Comparison of ENCODE assay signal across 9 cellular contexts in genomic region chr10:43078175-43078985, GRCh38. TPM values are rescaled to one million over a fixed set of nuclear protein-coding genes. Genes with fewer than 3 reads are reported as not detected.
DNase-seq lines count a peak whose midpoint lies in the region; ATAC-seq and TF ChIP-seq lines count a peak whose summit lies in the region.
"Had no signal": no experiment of that assay in that cellular context is flagged by ENCODE, and none has a peak within 500 bp of the region (broad histone marks: within the 10 kb centered on the region; RNA-seq: fewer than 3 reads in every experiment).

No MANE protein-coding gene starts in this region.

- H3K9me3 ChIP-seq in neuronal stem cell (replicated peaks in 1 of 2; ENCODE audit: control insufficient read depth in 2 of 2, insufficient read depth in 1 of 2, low read depth in 1 of 2, low read length in 2 of 2): peaks cover 0 to 2% of the 10 kb centered on the region in 2 donors
- no peaks in the 10 kb centered on the region for H3K9me3 ChIP-seq in PC-9 (ENCODE audit: insufficient read depth, low read depth)
- H3K9me3 ChIP-seq: neutrophil had no signal

- POLR2A ChIA-PET in PC-9 (lab: Charles Lee; ENCODE audit: unreplicated experiment): no interaction called here

- H4K91ac ChIP-seq in neuronal stem cell (ENCODE audit: low read depth, low read length, poor library complexity): no peak overlapping the region

- ATAC-seq in GM23338: no peak
- no peak for ATAC-seq in GM18868 (IDR thresholded peaks at IDR 0.05; ENCODE audit: unreplicated experiment)

- H3K14ac ChIP-seq in neuronal stem cell (ENCODE audit: low read length): no peak overlapping the region

- no peaks in the 10 kb centered on the region for H3K36me3 Mint-ChIP-seq in GM23338 (ENCODE audit: low read depth)

- H3K36me3 ChIP-seq in GM23338 (ENCODE audit: insufficient read depth) (no peaks in the 10 kb centered on the region), neuronal stem cell (replicated peaks in 1 of 2; ENCODE audit: control insufficient read depth in 2 of 2, insufficient read depth in 2 of 2, low read length in 2 of 2) (no peaks in the 10 kb centered on the region), PC-9 (ENCODE audit: low read depth) (no peaks in the 10 kb centered on the region)
- H3K36me3 ChIP-seq: neutrophil had no signal

- H3K4me1 Mint-ChIP-seq in GM23338: peaks cover 4% of the 10 kb centered on the region

- peak; percentile 21 to 29 for DNase-seq in activated T-cell treated with anti-CD3 and anti-CD28 coated beads, Interleukin-2, amount 50 U/mL, for 48 hours
- no peak for DNase-seq in activated T-cell treated with anti-CD3 and anti-CD28 coated beads for 4 hours
- no peak for DNase-seq in GM23338 (ENCODE audit: low spot score)
- peak; percentile 8 for DNase-seq in astrocyte of the hippocampus (ENCODE audit: low read depth, low spot score)
- DNase-seq in neuronal stem cell (ENCODE audit: low spot score): no peak
- DNase-seq in PC-9: no peak
- DNase-seq in stimulated activated CD4-positive, alpha-beta T cell treated with anti-CD3 and anti-CD28 coated beads, Interleukin-1b, Interleukin-23, amount 100 ng/mL, for 48 hours: no peak

- CTCF ChIA-PET in PC-9 (lab: Charles Lee): interaction anchor here (0.6 kb wide), 1 partner anchor 125 kb away, joined by 7 read pairs; no protein-coding TSS in a partner anchor

- no peak overlapping the region for H2BK120ac ChIP-seq in neuronal stem cell (ENCODE audit: low read depth, low read length)

- no peaks in the 10 kb centered on the region; the same call in 2 of the 3 replicates for H3K9me3 Mint-ChIP-seq in GM23338

- no peak overlapping the region for H2BK15ac ChIP-seq in neuronal stem cell (ENCODE audit: low read length)

- no peak overlapping the region for H2BK12ac ChIP-seq in neuronal stem cell (ENCODE audit: low read length)

- H4K8ac ChIP-seq in neuronal stem cell (ENCODE audit: low read depth, low read length): no peak overlapping the region

- no peak overlapping the region for H3K4ac ChIP-seq in neuronal stem cell (ENCODE audit: low read length)

- H3K4me2 ChIP-seq in GM23338 (peak overlapping the region; percentile 94), neuronal stem cell (ENCODE audit: insufficient read depth, low read length, poor library complexity, severe bottlenecking) (no peak overlapping the region), PC-9 (no peak overlapping the region)

- H3K4me1 ChIP-seq in GM23338 (ENCODE audit: insufficient read depth): peaks cover 6% of the 10 kb centered on the region
- peaks cover 0 to 1% of the 10 kb centered on the region in 2 donors for H3K4me1 ChIP-seq in neuronal stem cell (ENCODE audit: control insufficient read depth in 2 of 2, insufficient read depth in 1 of 2, low read depth in 1 of 2, low read length in 2 of 2)
- no peaks in the 10 kb centered on the region for H3K4me1 ChIP-seq in PC-9 (replicated peaks; ENCODE audit: insufficient read depth)

- peak overlapping the region; percentile 73 for H3K4me3 Mint-ChIP-seq in GM23338

- H3K23ac ChIP-seq in neuronal stem cell (ENCODE audit: low read depth, low read length, poor library complexity): peak overlapping the region; percentile 34

- peaks cover 2% of the 10 kb centered on the region for H3K79me1 ChIP-seq in neuronal stem cell (ENCODE audit: low read depth, low read length)

- peak overlapping the region; percentile 32 for H2AK5ac ChIP-seq in neuronal stem cell (ENCODE audit: low read depth, low read length)

- H3K27ac Mint-ChIP-seq in GM23338: no peak overlapping the region

- no CpG with 5 or more reads among the region's 14 CpGs for WGBS in neuronal stem cell (ENCODE audit: extremely low coverage in 2 of 2, insufficient read length in 2 of 2, insufficient replicate concordance in 1 of 2), 2 donors

- H2BK5ac ChIP-seq in neuronal stem cell (ENCODE audit: low read length): no peak overlapping the region

- BruUV-seq in PC-9 (replicated peaks; lab: Mats Ljungman, UMichigan): no TSS peak

- H4K20me1 ChIP-seq in GM23338 (replicated peaks; ENCODE audit: insufficient read depth) (peaks cover 6% of the 10 kb centered on the region; the same call in 1 of the 2 replicates), PC-9 (ENCODE audit: insufficient read depth) (no peaks in the 10 kb centered on the region)

- peak overlapping the region; percentile 27 for H3K9ac ChIP-seq in neuronal stem cell (ENCODE audit: low read depth, low read length, poor library complexity)

- H3F3A ChIP-seq in GM23338 (replicated peaks; ENCODE audit: low read depth): no peaks in the 10 kb centered on the region
- H3F3A ChIP-seq in PC-9 (ENCODE audit: insufficient read depth, low read depth): no peaks in the 10 kb centered on the region

- H3K27ac ChIP-seq in GM23338 (ENCODE audit: low read depth): no peak overlapping the region
- no peak overlapping the region for H3K27ac ChIP-seq in neuronal stem cell (replicated peaks; ENCODE audit: low read length)
- H3K27ac ChIP-seq in PC-9: no peak overlapping the region
- H3K27ac ChIP-seq: neutrophil had no signal

- H3K18ac ChIP-seq in neuronal stem cell (ENCODE audit: low read length): peak overlapping the region; percentile 60

- H3K27me3 ChIP-seq in GM23338 (ENCODE audit: insufficient read depth): peaks cover 39% of the 10 kb centered on the region
- peaks cover 6 to 72% (median 34%) of the 10 kb centered on the region in 3 experiments for H3K27me3 ChIP-seq in neuronal stem cell (ENCODE audit: control insufficient read depth in 3 of 3, insufficient read depth in 3 of 3, low read depth in 1 of 3, low read length in 3 of 3)
- no peaks in the 10 kb centered on the region for H3K27me3 ChIP-seq in PC-9 (ENCODE audit: insufficient read depth, low read depth)

- no peak overlapping the region for H2AFZ ChIP-seq in GM23338
- no peak overlapping the region for H2AFZ ChIP-seq in neuronal stem cell (ENCODE audit: low read length)
- H2AFZ ChIP-seq in PC-9: no peak overlapping the region

- intact Hi-C loops in PC-9 (cut with micrococcal nuclease; ENCODE audit: unreplicated experiment): no loop called here

- H3K9me2 ChIP-seq in GM23338 (ENCODE audit: insufficient read depth) (no peaks in the 10 kb centered on the region), PC-9 (ENCODE audit: insufficient read depth) (no peaks in the 10 kb centered on the region)

- TF ChIP-seq CTCF in GM23338 (conservative IDR thresholded peaks at IDR 0.05; ENCODE audit: low read depth in 2 of 2): no peak
- TF ChIP-seq CTCF in PC-9 (conservative IDR thresholded peaks at IDR 0.05): no peak

- peaks cover 42% of the 10 kb centered on the region for H3K27me3 Mint-ChIP-seq in GM23338 (ENCODE audit: insufficient read depth, low read depth, poor library complexity)

- H3K79me2 ChIP-seq in GM23338 (replicated peaks; ENCODE audit: insufficient read depth) (no peaks in the 10 kb centered on the region), PC-9 (ENCODE audit: low read depth) (no peaks in the 10 kb centered on the region)

- H3K4me3 ChIP-seq in GM23338 (peak overlapping the region; percentile 70), neuronal stem cell (ENCODE audit: low read length in 2 of 2) (no peak overlapping the region), PC-9 (no peak overlapping the region)

RNA-seq across cellular contexts. Expression of gene RET, which starts 1.5 kb away (rescaled TPM):
- 6.7 and 9.8 TPM in 2 replicates for total RNA-seq in GM23338 (2014; rRNA removed; shearing (Covaris generic))
- 3.8 and 5.5 TPM in 2 replicates for polyA plus RNA-seq in GM23338 (2016; fragmentation: Nextera tagmentation; extraction: Ambion mirVana)
- polyA plus RNA-seq in neuronal stem cell (2013, experiment 1 of 2): 2.3 TPM
- polyA plus RNA-seq in neuronal stem cell (2013, experiment 2 of 2): 2.2 TPM
- total RNA-seq in PC-9 (2021): not detected in 2 replicates

RNA-seq across cellular contexts. Expression of gene CSGALNACT2, which starts 59.9 kb away (rescaled TPM):
- total RNA-seq in GM23338 (2014; rRNA removed; shearing (Covaris generic)): 3.7 and 4.6 TPM in 2 replicates
- 2.4 and 3.0 TPM in 2 replicates for polyA plus RNA-seq in GM23338 (2016; fragmentation: Nextera tagmentation; extraction: Ambion mirVana)
- polyA plus RNA-seq in neuronal stem cell (2013, experiment 1 of 2): 6.7 TPM
- polyA plus RNA-seq in neuronal stem cell (2013, experiment 2 of 2): 7.4 TPM
- total RNA-seq in PC-9 (2021): 7.2 and 8.5 TPM in 2 replicates

Comparison
In these comparisons a context has a peak if more than half of its experiments do, and no peak if none do; other contexts are left out.
1. DNase-seq: peak in activated T-cell treated with anti-CD3 and anti-CD28 coated beads, Interleukin-2, amount 50 U/mL, for 48 hours (2 of 2) and astrocyte of the hippocampus (single experiment); none in activated T-cell treated with anti-CD3 and anti-CD28 coated beads for 4 hours (single experiment), GM23338 (single experiment), neuronal stem cell (single experiment), PC-9 (0 of 2) and stimulated activated CD4-positive, alpha-beta T cell treated with anti-CD3 and anti-CD28 coated beads, Interleukin-1b, Interleukin-23, amount 100 ng/mL, for 48 hours (single experiment).